In the genomic region with DNA sequence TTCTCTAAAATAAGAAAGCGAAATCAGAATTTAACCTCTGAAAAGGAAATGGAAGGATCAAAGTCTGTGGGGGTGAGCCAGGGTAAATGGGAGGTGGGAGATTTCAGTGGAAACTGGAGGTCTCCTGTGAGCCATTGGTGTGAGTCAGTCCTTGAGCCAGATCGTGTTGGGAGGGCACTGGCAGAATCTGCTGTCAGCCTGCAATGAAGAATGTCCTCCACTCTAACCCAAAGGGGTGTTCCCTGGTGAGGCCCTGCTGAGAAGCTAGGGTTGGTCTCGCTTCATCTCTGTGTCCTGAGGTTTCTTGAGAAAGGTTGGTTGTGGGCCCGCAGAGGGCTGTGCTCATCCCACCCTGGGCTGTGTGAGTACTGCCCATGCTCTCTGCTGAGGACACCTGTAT, we compare ENCODE assay signal across 10 cellular contexts. TPM values are rescaled to one million over a fixed set of nuclear protein-coding genes. Genes with fewer than 3 reads are reported as not detected.
DNase-seq lines count a peak whose midpoint lies in the region; ATAC-seq and TF ChIP-seq lines count a peak whose summit lies in the region.
"Had no signal": no experiment of that assay in that cellular context is flagged by ENCODE, and none has a peak within 500 bp of the region (broad histone marks: within the 10 kb centered on the region; RNA-seq: fewer than 3 reads in every experiment).

No MANE protein-coding gene starts in this region.

- no peaks in the 10 kb centered on the region for H3K36me3 ChIP-seq in CD4-positive, alpha-beta memory T cell (ENCODE audit: insufficient read depth, low read length)
- H3K36me3 ChIP-seq in testis (ENCODE audit: low read depth, missing control alignments) = no peaks in the 10 kb centered on the region

- no peaks in the 10 kb centered on the region for H3K27me3 Mint-ChIP-seq in dendritic cell treated with granulocyte-macrophage colony-stimulating factor and Interleukin-4, amounts not matched to agents 40 ng/mL and 50 ng/mL, for 4 days
- peaks cover 12% of the 10 kb centered on the region for H3K27me3 Mint-ChIP-seq in nephron progenitor cell (ENCODE audit: low read depth, poor library complexity)
- H3K27me3 Mint-ChIP-seq in CD4-positive, alpha-beta memory T cell = no peaks in the 10 kb centered on the region

- peak overlapping the region; percentile 98 for H3K4me3 Mint-ChIP-seq in dendritic cell treated with granulocyte-macrophage colony-stimulating factor and Interleukin-4, amounts not matched to agents 40 ng/mL and 50 ng/mL, for 4 days
- H3K4me3 Mint-ChIP-seq in nephron progenitor cell = peak overlapping the region; percentile 97
- H3K4me3 Mint-ChIP-seq in CD4-positive, alpha-beta memory T cell = peak overlapping the region in 3 of 8 donors; percentile 4 to 45 (median 6)
- H3K4me3 Mint-ChIP-seq: activated CD8-positive, alpha-beta T cell treated with anti-CD3 and anti-CD28 coated beads, Interleukin-2, amount 10 ng/mL, durations not matched to agents 7 days and 5 days had no signal

- WGBS in testis, 2 donors = 56 to 74% methylated on average over 4 of the region's 4 CpGs

- peaks cover 27% of the 10 kb centered on the region for H3K4me1 ChIP-seq in CD4-positive, alpha-beta memory T cell (ENCODE audit: insufficient read depth, low read length)
- H3K4me1 ChIP-seq in testis = peaks cover 34% of the 10 kb centered on the region

- peak overlapping the region; percentile 98 for H3K27ac Mint-ChIP-seq in dendritic cell treated with granulocyte-macrophage colony-stimulating factor and Interleukin-4, amounts not matched to agents 40 ng/mL and 50 ng/mL, for 4 days
- H3K27ac Mint-ChIP-seq in nephron progenitor cell = no peak overlapping the region
- peak overlapping the region in 3 of 7 donors; percentile 18 to 35 (median 28) for H3K27ac Mint-ChIP-seq in CD4-positive, alpha-beta memory T cell
- H3K27ac Mint-ChIP-seq: activated CD8-positive, alpha-beta T cell treated with anti-CD3 and anti-CD28 coated beads, Interleukin-2, amount 10 ng/mL, durations not matched to agents 7 days and 5 days had no signal

- H3K9me3 ChIP-seq in CD4-positive, alpha-beta memory T cell (ENCODE audit: control insufficient read depth in 1 of 2, low read length in 2 of 2) = no peaks in the 10 kb centered on the region
- no peaks in the 10 kb centered on the region for H3K9me3 ChIP-seq in testis

- H3K4me1 Mint-ChIP-seq in dendritic cell treated with granulocyte-macrophage colony-stimulating factor and Interleukin-4, amounts not matched to agents 40 ng/mL and 50 ng/mL, for 4 days (ENCODE audit: low read depth) = peaks cover 56% of the 10 kb centered on the region
- H3K4me1 Mint-ChIP-seq in nephron progenitor cell = peaks cover 41% of the 10 kb centered on the region
- peaks cover 20 to 52% (median 34%) of the 10 kb centered on the region in 4 donors for H3K4me1 Mint-ChIP-seq in CD4-positive, alpha-beta memory T cell

- no peaks in the 10 kb centered on the region for H3K27me3 ChIP-seq in CD4-positive, alpha-beta memory T cell (ENCODE audit: insufficient read depth, low read length)
- H3K27me3 ChIP-seq in testis = no peaks in the 10 kb centered on the region

- no peaks in the 10 kb centered on the region for H3K9me3 Mint-ChIP-seq in dendritic cell treated with granulocyte-macrophage colony-stimulating factor and Interleukin-4, amounts not matched to agents 40 ng/mL and 50 ng/mL, for 4 days
- H3K9me3 Mint-ChIP-seq in nephron progenitor cell = no peaks in the 10 kb centered on the region
- peaks cover 0 to 2% (median 0%) of the 10 kb centered on the region in 8 donors for H3K9me3 Mint-ChIP-seq in CD4-positive, alpha-beta memory T cell

- H3K36me3 Mint-ChIP-seq in dendritic cell treated with granulocyte-macrophage colony-stimulating factor and Interleukin-4, amounts not matched to agents 40 ng/mL and 50 ng/mL, for 4 days (ENCODE audit: low read depth) = peaks cover 57% of the 10 kb centered on the region
- H3K36me3 Mint-ChIP-seq in nephron progenitor cell (ENCODE audit: low read depth) = no peaks in the 10 kb centered on the region
- peaks cover 0 to 7% of the 10 kb centered on the region in 2 donors for H3K36me3 Mint-ChIP-seq in CD4-positive, alpha-beta memory T cell

- peak; percentile 82 for DNase-seq in NCI-H226
- no peak for DNase-seq in nephron progenitor cell
- no peak for DNase-seq in GOT3 (lab: John Stamatoyannopoulos, UW)
- no peak for DNase-seq in CD4-positive, alpha-beta memory T cell
- DNase-seq in testis = no peak
- DNase-seq: activated CD8-positive, alpha-beta T cell treated with anti-CD3 and anti-CD28 coated beads, Interleukin-2, amount 10 ng/mL, durations not matched to agents 7 days and 5 days; NCI-H1694 treated with DMSO at 0.1 percent for 48 hours had no signal

- POLR2A ChIA-PET in CD4-positive, alpha-beta memory T cell (lab: Charles Lee; ENCODE audit: partially characterized antibody) = no interaction called here

- no peak for ATAC-seq in GM18909 (IDR thresholded peaks at IDR 0.05; ENCODE audit: poor library complexity, unreplicated experiment)
- ATAC-seq: activated CD8-positive, alpha-beta T cell treated with anti-CD3 and anti-CD28 coated beads, Interleukin-2, amount 10 ng/mL, durations not matched to agents 7 days and 5 days had no signal

- intact Hi-C loops in dendritic cell treated with granulocyte-macrophage colony-stimulating factor and Interleukin-4, amounts not matched to agents 40 ng/mL and 50 ng/mL, for 4 days (cut with micrococcal nuclease) = loop anchor here (10.0 kb wide), 1 partner anchor 272 kb away; a partner anchor contains a TSS
- intact Hi-C loops in CD4-positive, alpha-beta memory T cell (cut with micrococcal nuclease) = no loop called here
- intact Hi-C loops in testis (cut with DNase I; ENCODE audit: low total_unique reads) = no loop called here

- TF ChIP-seq CTCF in C4-2B (conservative IDR thresholded peaks at IDR 0.05) (no peak), nephron progenitor cell (IDR thresholded peaks at IDR 0.05) (no peak), testis (IDR thresholded peaks at IDR 0.05) (no peak)

- no peak overlapping the region for H3K4me3 ChIP-seq in CD4-positive, alpha-beta memory T cell (ENCODE audit: low read length in 2 of 2)
- no peak overlapping the region for H3K4me3 ChIP-seq in testis

- no peak for TF ChIP-seq POLR2A in testis (IDR thresholded peaks at IDR 0.05)

- H3K27ac ChIP-seq in C4-2B (peak overlapping the region; percentile 90), testis (peak overlapping the region in 1 of 2 donors; percentile 48)
- H3K27ac ChIP-seq in CD4-positive, alpha-beta memory T cell (ENCODE audit: low read depth, low read length) = no peak overlapping the region

- CTCF ChIA-PET in CD4-positive, alpha-beta memory T cell (lab: Charles Lee; ENCODE audit: partially characterized antibody) = interaction anchor here (1.9 to 5.0 kb wide), 2 partner anchors 12 to 23 kb away, joined by 5 to 22 read pairs; no protein-coding TSS in a partner anchor

RNA-seq across cellular contexts. Expression of a gene that starts 2.4 kb away (rescaled TPM):
- total RNA-seq in CD4-positive, alpha-beta memory T cell = 10 to 100 TPM; 19.1 to 25.1 TPM
- 10 to 100 TPM; 10.7 to 16.3 TPM for polyA plus RNA-seq in CD4-positive, alpha-beta memory T cell
- total RNA-seq in testis = 100 to 1,000 TPM; 566 to 691 TPM
- 285 TPM for polyA plus RNA-seq in testis (ENCODE audit: insufficient read depth, low read depth, low replicate concordance)

Comparison
In these comparisons a context has a peak if more than half of its experiments do, and no peak if none do; other contexts are left out.
1. RNA of a gene that starts 2.4 kb away (total RNA-seq): 566 to 691 TPM in testis; 19.1 to 25.1 TPM in CD4-positive, alpha-beta memory T cell; every median in the first group is over 10 times any median in the second.